Comparison of ENCODE assay signal across 11 cellular contexts in genomic region chr1:236687273-236687672, GRCh38. TPM values are rescaled to one million over a fixed set of nuclear protein-coding genes. Genes with fewer than 3 reads are reported as not detected.
A peak's percentile ranks its signal among the peaks of the same experiment; 100 is the strongest.
DNase-seq lines count a peak whose midpoint lies in the region; ATAC-seq and TF ChIP-seq lines count a peak whose summit lies in the region.
"Had no signal": no experiment of that assay in that cellular context is flagged by ENCODE, and none has a peak within 500 bp of the region (broad histone marks: within the 10 kb centered on the region; RNA-seq: fewer than 3 reads in every experiment).

No MANE protein-coding gene starts in this region.

- CTCF ChIA-PET in GM10248 (lab: Yijun Ruan, JAX), result interaction anchor here (1.6 to 2.0 kb wide), 2 partner anchors 9 to 72 kb away, joined by 4 to 5 read pairs; no protein-coding TSS in a partner anchor

- H3K4me3 ChIP-seq in ascending aorta (peak overlapping the region; percentile 76 to 87), iPS-18c (ENCODE audit: insufficient read depth, low read depth, low read length) (0 out of 2 replicates have a peak overlapping the region, but pooled peaks have one; percentile 55), stomach (peak overlapping the region; percentile 58 to 63 (median 59))

- ATAC-seq in HG03378 (IDR thresholded peaks at IDR 0.05; ENCODE audit: unreplicated experiment), result no peak

- H3K27ac ChIP-seq in ascending aorta, result peak overlapping the region; percentile 85 to 86
- H3K27ac ChIP-seq in stomach, result peak overlapping the region in 1 of 5 donors; percentile 78
- H3K27ac ChIP-seq: right lobe of liver had no signal

- DNase-seq in activated CD4-positive, alpha-beta T cell treated with anti-CD3 and anti-CD28 coated beads, Interleukin-2, amount 10 ng/mL, durations not matched to agents 24 days and 14 days, result no peak
- DNase-seq in activated CD4-positive, alpha-beta T cell treated with anti-CD3 and anti-CD28 coated beads for 48 hours, result no peak
- DNase-seq in ascending aorta (ENCODE audit: low spot score in 2 of 2) (peak in 1 of 2 donors; percentile 78), stomach (no peak), SW480 (ENCODE audit: low spot score) (no peak), GM10248 (ENCODE audit: extremely low spot score) (no peak)
- DNase-seq: hippocampal formation, RPMI8226 had no signal

- H3K9me3 ChIP-seq in ascending aorta (no peaks in the 10 kb centered on the region), iPS-18c (ENCODE audit: control insufficient read depth, insufficient read depth, low read length) (no peaks in the 10 kb centered on the region), stomach (no peaks in the 10 kb centered on the region)
- H3K9me3 ChIP-seq: right lobe of liver had no signal

- peaks cover 4% of the 10 kb centered on the region for H3K36me3 Mint-ChIP-seq in activated CD4-positive, alpha-beta T cell treated with anti-CD3 and anti-CD28 coated beads, Interleukin-2, amount 10 ng/mL, durations not matched to agents 24 days and 14 days (ENCODE audit: low read depth)

- 43 to 61% (median 53%) methylated on average over 8 of the region's 8 CpGs for WGBS in stomach, 5 donors

- POLR2A ChIA-PET in GM10248 (lab: Yijun Ruan, JAX), result no interaction called here

- intact Hi-C loops in activated CD4-positive, alpha-beta T cell treated with anti-CD3 and anti-CD28 coated beads, Interleukin-2, amount 10 ng/mL, durations not matched to agents 24 days and 14 days (cut with micrococcal nuclease), result no loop called here
- intact Hi-C loops in ascending aorta (cut with DNase I) (loop anchor here (2.0 to 10.0 kb wide), 4 partner anchors 14 to 328 kb away; no protein-coding TSS in a partner anchor), stomach (cut with DNase I; ENCODE audit: low total_unique reads) (no loop called here)

- H3K4me1 Mint-ChIP-seq in activated CD4-positive, alpha-beta T cell treated with anti-CD3 and anti-CD28 coated beads, Interleukin-2, amount 10 ng/mL, durations not matched to agents 24 days and 14 days, result peaks cover 9% of the 10 kb centered on the region

- TF ChIP-seq EP300 in stomach (IDR thresholded peaks at IDR 0.05), result no peak

- H3K27me3 Mint-ChIP-seq in activated CD4-positive, alpha-beta T cell treated with anti-CD3 and anti-CD28 coated beads, Interleukin-2, amount 10 ng/mL, durations not matched to agents 24 days and 14 days, result peaks cover 51% of the 10 kb centered on the region

- peaks cover 5% of the 10 kb centered on the region for H3K9me3 Mint-ChIP-seq in activated CD4-positive, alpha-beta T cell treated with anti-CD3 and anti-CD28 coated beads, Interleukin-2, amount 10 ng/mL, durations not matched to agents 24 days and 14 days

- H3K36me3 ChIP-seq in ascending aorta, result no peaks in the 10 kb centered on the region
- H3K36me3 ChIP-seq in stomach, result no peaks in the 10 kb centered on the region
- H3K36me3 ChIP-seq: right lobe of liver had no signal

- H3K4me3 Mint-ChIP-seq in activated CD4-positive, alpha-beta T cell treated with anti-CD3 and anti-CD28 coated beads, Interleukin-2, amount 10 ng/mL, durations not matched to agents 24 days and 14 days, result peak overlapping the region; percentile 58

- H3K4me1 ChIP-seq in ascending aorta (peaks cover 0 to 8% of the 10 kb centered on the region in 2 donors), stomach (peaks cover 11 to 18% (median 14%) of the 10 kb centered on the region in 4 donors)
- H3K4me1 ChIP-seq: right lobe of liver had no signal

- H3K27ac Mint-ChIP-seq in activated CD4-positive, alpha-beta T cell treated with anti-CD3 and anti-CD28 coated beads, Interleukin-2, amount 10 ng/mL, durations not matched to agents 24 days and 14 days, result no peak overlapping the region

- no peaks in the 10 kb centered on the region for H3K27me3 ChIP-seq in ascending aorta
- H3K27me3 ChIP-seq in stomach, result peaks cover 0 to 39% (median 28%) of the 10 kb centered on the region in 3 donors

- TF ChIP-seq CTCF in ascending aorta (IDR thresholded peaks at IDR 0.05), result no peak
- TF ChIP-seq CTCF in stomach (IDR thresholded peaks at IDR 0.05), result no peak
- TF ChIP-seq CTCF in GM10248 (IDR thresholded peaks at IDR 0.05; ENCODE audit: control extremely low read depth, extremely low read depth, low read depth, missing control alignments), result no peak

- TF ChIP-seq POLR2A in stomach (IDR thresholded peaks at IDR 0.05), result no peak

RNA-seq across cellular contexts. Expression of gene ACTN2, which starts 1.0 kb away (rescaled TPM):
- 0.40 and 0.44 TPM in 2 replicates for total RNA-seq in activated CD4-positive, alpha-beta T cell treated with anti-CD3 and anti-CD28 coated beads, Interleukin-2, amount 10 ng/mL, durations not matched to agents 24 days and 14 days
- total RNA-seq in ascending aorta (10.5 TPM), stomach (10 to 100 TPM in 1 of 5 donors, 1 to 10 TPM in 1, under 1 TPM in 2, not detected in 1; 0.58 to 17.4 (median 3.6) TPM)
- polyA plus RNA-seq in stomach, result 1 to 10 TPM in 2 of 3 donors, under 1 TPM in 1; 0.37 to 2.6 (median 1.9) TPM
